In the genomic region with DNA sequence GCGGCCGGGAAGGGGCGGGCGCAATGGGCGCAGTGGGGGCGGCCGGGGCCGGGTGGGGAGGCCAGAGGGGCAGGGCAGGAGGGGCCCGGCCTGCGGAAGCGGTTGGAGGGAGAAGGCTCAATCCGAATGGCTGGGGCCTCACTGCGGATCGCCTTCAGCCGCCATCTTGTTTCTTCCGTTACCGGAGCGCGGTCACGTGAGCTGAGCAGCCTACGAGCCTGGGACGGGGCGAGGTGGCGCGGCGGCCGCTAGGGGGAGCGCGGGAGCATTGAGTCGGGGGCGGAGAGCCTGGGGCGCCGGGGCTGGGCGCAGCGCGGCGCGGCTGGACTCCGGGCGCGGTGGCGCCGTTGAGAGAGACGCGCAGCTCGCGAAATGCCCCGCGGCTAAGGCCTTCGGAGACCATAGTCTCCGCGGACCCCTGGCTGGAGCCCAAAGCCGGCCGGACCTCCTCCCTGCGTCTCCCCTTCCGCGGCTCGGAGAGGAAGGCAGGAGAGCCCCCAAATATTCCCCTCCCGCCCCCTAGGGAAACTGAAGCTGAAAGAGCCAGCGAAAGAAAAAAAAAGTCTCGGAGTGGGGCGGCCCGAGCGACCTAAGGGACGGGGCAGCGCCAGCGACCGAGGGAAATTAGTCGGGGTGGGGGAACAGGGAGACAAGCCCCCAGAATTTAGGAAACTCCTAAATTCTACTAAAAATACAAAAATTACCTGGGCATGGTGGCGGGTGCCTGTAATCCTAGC, we compare ENCODE assay signal across 8 cellular contexts.
A peak's percentile ranks its signal among the peaks of the same experiment; 100 is the strongest.
DNase-seq lines count a peak whose midpoint lies in the region; ATAC-seq and TF ChIP-seq lines count a peak whose summit lies in the region.
"Not testable (repeated sequence)": the region's sequence is repeated elsewhere in the genome, so short reads cannot be mapped to it uniquely, and the experiment has no call there.

Gene LRRC37A3 (minus strand): TSS at position 190 of the 737 bp plus-strand sequence. CDS start 22,221 bp downstream, outside the sequence.

- H3F3A ChIP-seq in OCI-LY1 (ENCODE audit: insufficient read depth, low read length): not testable (repeated sequence)

- not testable (repeated sequence) for H2AFZ ChIP-seq in OCI-LY1 (ENCODE audit: low read length)

- peak within 1 kb of the TSS; percentile 59 for H3K9ac ChIP-seq in OCI-LY1 (ENCODE audit: low read length)

- not testable (repeated sequence) for H3K9me3 ChIP-seq in OCI-LY1 (ENCODE audit: low read length)

- not testable (repeated sequence) for H3K79me2 ChIP-seq in OCI-LY1 (ENCODE audit: insufficient read depth, low read length)

- ATAC-seq in GM21528 (IDR thresholded peaks at IDR 0.05; ENCODE audit: low FRiP score, unreplicated experiment): peak; percentile 89

- TF ChIP-seq CTCF in OCI-LY1 (IDR thresholded peaks at IDR 0.05; ENCODE audit: low read length): peak; percentile 81

- not testable (repeated sequence) for H4K20me1 ChIP-seq in OCI-LY1 (ENCODE audit: insufficient read depth, low read length)

- H3K9me2 ChIP-seq in OCI-LY1 (ENCODE audit: low read depth, low read length): not testable (repeated sequence)

- H3K27me3 ChIP-seq in OCI-LY1 (ENCODE audit: insufficient read depth, low read length): not testable (repeated sequence)

- peaks cover 19% of the 10 kb centered on the region for H3K4me1 ChIP-seq in OCI-LY1 (ENCODE audit: insufficient read depth, low read length, severe bottlenecking)

- H3K4me3 ChIP-seq in OCI-LY1 (ENCODE audit: low read depth, low read length, poor library complexity, severe bottlenecking): peak within 1 kb of the TSS; percentile 62

- peak; percentile 86 for DNase-seq in DMS153 (lab: John Stamatoyannopoulos, UW)
- peak; percentile 75 for DNase-seq in HuH-7.5 (ENCODE audit: low spot score)
- peak; percentile 100 for DNase-seq in activated CD8-positive, alpha-beta memory T cell treated with anti-CD3 and anti-CD28 coated beads, Interleukin-2, amount 50 U/mL, for 48 hours
- DNase-seq in epidermal melanocyte (ENCODE audit: insufficient read length, low spot score): peak; percentile 62
- peak; percentile 95 for DNase-seq in middle frontal gyrus (ENCODE audit: extremely low spot score, low spot score)
- peak; percentile 98 for DNase-seq in stimulated activated CD8-positive, alpha-beta memory T cell treated with anti-CD3 and anti-CD28 coated beads, Interleukin-2, amount 100 ng/mL, for 1 hour (ENCODE audit: low read depth in 2 of 2)

- peak within 1 kb of the TSS; percentile 64 for H3K4me2 ChIP-seq in OCI-LY1 (ENCODE audit: low read length)

- H3K36me3 ChIP-seq in OCI-LY1 (ENCODE audit: insufficient read depth, low read length): not testable (repeated sequence)

- H3K27ac ChIP-seq in OCI-LY1 (ENCODE audit: low read depth, low read length, poor library complexity, severe bottlenecking): peak within 1 kb of the TSS; percentile 71

Comparison
In these comparisons a context has a peak if more than half of its experiments do, and no peak if none do; other contexts are left out.
1. Peak in every context shown above with its lines: DNase-seq, ATAC-seq, H3K4me3 ChIP-seq and H3K27ac ChIP-seq.